11 cellular contexts compared by ENCODE assay signal in genomic region chr12:105378821-105379400, GRCh38. TPM values are rescaled to one million over a fixed set of nuclear protein-coding genes. Genes with fewer than 3 reads are reported as not detected.
DNase-seq lines count a peak whose midpoint lies in the region; ATAC-seq and TF ChIP-seq lines count a peak whose summit lies in the region.
"Had no signal": no experiment of that assay in that cellular context is flagged by ENCODE, and none has a peak within 500 bp of the region (broad histone marks: within the 10 kb centered on the region; RNA-seq: fewer than 3 reads in every experiment).

No MANE protein-coding gene starts in this region.

- H3K27me3 Mint-ChIP-seq in T-helper 17 cell: no peaks in the 10 kb centered on the region
- H3K27me3 Mint-ChIP-seq in natural killer cell (ENCODE audit: low read depth in 2 of 2): no peaks in the 10 kb centered on the region

- ATAC-seq in T-helper 17 cell (no peak), HG02973 (IDR thresholded peaks at IDR 0.05; ENCODE audit: unreplicated experiment) (no peak), natural killer cell (no peak)

- H3K27ac Mint-ChIP-seq in T-helper 17 cell (no peak overlapping the region), natural killer cell (no peak overlapping the region)

- no peaks in the 10 kb centered on the region for H3K9me3 ChIP-seq in T-helper 17 cell (ENCODE audit: control insufficient read depth, low read length, poor library complexity, severe bottlenecking)

- H3K4me1 Mint-ChIP-seq in T-helper 17 cell (peaks cover 3% of the 10 kb centered on the region), natural killer cell (peaks cover 9 to 10% of the 10 kb centered on the region in 2 donors)

- intact Hi-C loops in natural killer cell (cut with micrococcal nuclease): no loop called here

- in situ Hi-C loops in GM13976 (cut with MboI; ENCODE audit: low sequenced_read_pairs, unreplicated experiment): no loop called here

- DNase-seq in AG04449 (ENCODE audit: low read depth, low spot score) (no peak), GM13976 (ENCODE audit: low spot score) (no peak), SHP77 (lab: John Stamatoyannopoulos, UW) (peak; percentile 15 to 25), foreskin melanocyte (peak; percentile 49), T-helper 17 cell (no peak), natural killer cell (no peak)
- no peak for DNase-seq in activated effector memory CD4-positive, alpha-beta T cell treated with anti-CD3 and anti-CD28 coated beads, Interleukin-2, amount 50 U/mL, for 16 hours
- DNase-seq: activated gamma-delta T cell; mammary epithelial cell; stimulated activated CD4-positive, alpha-beta T cell treated with anti-CD3 and anti-CD28 coated beads, Interleukin-12 subunit alpha, Interleukin-12 subunit beta, amount 100 ng/mL, for 4 hours had no signal

- POLR2A ChIA-PET in AG04449 (lab: Yijun Ruan, JAX): no interaction called here

- H3K36me3 Mint-ChIP-seq in T-helper 17 cell (ENCODE audit: low read depth) (peaks cover 6% of the 10 kb centered on the region), natural killer cell (peaks cover 6% of the 10 kb centered on the region)

- TF ChIP-seq CTCF in AG04449 (IDR thresholded peaks at IDR 0.05; ENCODE audit: insufficient read depth, low read length, missing control alignments) (peak; percentile 22), GM13976 (IDR thresholded peaks at IDR 0.05; ENCODE audit: borderline replicate concordance, control extremely low read depth, extremely low read depth, insufficient read depth, missing control alignments) (peak; percentile 14), natural killer cell (IDR thresholded peaks at IDR 0.05) (no peak)

- H3K4me3 Mint-ChIP-seq in T-helper 17 cell (no peak overlapping the region), natural killer cell (no peak overlapping the region)

- no peaks in the 10 kb centered on the region for H3K9me3 Mint-ChIP-seq in natural killer cell

- CTCF ChIA-PET in AG04449 (lab: Yijun Ruan, JAX): interaction anchor here (1.4 to 2.1 kb wide), 3 partner anchors 10 to 31 kb away, joined by 3 to 10 read pairs (median 6); no protein-coding TSS in a partner anchor

- H3K4me3 ChIP-seq in AG04449 (ENCODE audit: low read depth, low read length): no peak overlapping the region

RNA-seq across cellular contexts. Expression of gene C12orf75, which starts 48.4 kb away (rescaled TPM):
- total RNA-seq in T-helper 17 cell (10 to 100 TPM; 33.2 to 41.3 TPM), natural killer cell (100 to 1,000 TPM; 121 to 131 (median 128) TPM)

Comparison
In these comparisons a context has a peak if more than half of its experiments do, and no peak if none do; other contexts are left out.
1. DNase-seq: peak in SHP77 (2 of 2) and foreskin melanocyte (single experiment); none in AG04449 (single experiment), GM13976 (single experiment), T-helper 17 cell (0 of 3), activated effector memory CD4-positive, alpha-beta T cell treated with anti-CD3 and anti-CD28 coated beads, Interleukin-2, amount 50 U/mL, for 16 hours (single experiment) and natural killer cell (single experiment).